In the genomic region with DNA sequence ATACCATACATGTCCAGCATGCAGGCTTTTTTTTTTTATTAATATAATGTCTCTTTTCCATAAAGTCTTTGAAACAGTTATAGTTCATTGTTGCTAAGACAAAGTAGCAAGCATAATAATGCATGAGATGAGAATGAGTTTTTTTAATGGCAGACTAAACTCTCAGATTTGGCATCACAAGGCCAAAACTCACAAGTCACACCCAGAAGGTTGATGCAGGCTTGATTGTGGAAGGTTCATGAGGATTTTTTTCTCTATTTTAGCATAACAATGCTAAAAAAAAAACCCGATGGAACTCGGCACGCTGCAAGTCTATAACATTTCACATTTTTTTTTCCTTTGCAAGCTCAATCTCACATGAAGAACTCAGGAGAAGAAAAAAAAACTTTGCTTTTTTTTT, we compare ENCODE assay signal across 10 cellular contexts. TPM values are rescaled to one million over a fixed set of nuclear protein-coding genes. Genes with fewer than 3 reads are reported as not detected.
DNase-seq lines count a peak whose midpoint lies in the region; ATAC-seq and TF ChIP-seq lines count a peak whose summit lies in the region.
"Had no signal": no experiment of that assay in that cellular context is flagged by ENCODE, and none has a peak within 500 bp of the region (broad histone marks: within the 10 kb centered on the region; RNA-seq: fewer than 3 reads in every experiment).

No MANE protein-coding gene starts in this region.

- H3K4me3 Mint-ChIP-seq in naive thymus-derived CD8-positive, alpha-beta T cell, result peak overlapping the region; percentile 58 to 88 (median 74)

- TF ChIP-seq CTCF in left ventricle myocardium inferior (IDR thresholded peaks at IDR 0.05; ENCODE audit: borderline replicate concordance), result no peak

- H3K27me3 Mint-ChIP-seq in naive thymus-derived CD8-positive, alpha-beta T cell, result peaks cover 19 to 66% (median 39%) of the 10 kb centered on the region in 5 donors

- intact Hi-C loops in left ventricle myocardium inferior (cut with micrococcal nuclease), result loop anchor here (5.0 kb wide), 1 partner anchor 160 kb away; no protein-coding TSS in a partner anchor
- intact Hi-C loops in cardiac septum (cut with DNase I), result no loop called here

- no peaks in the 10 kb centered on the region for H3K9me3 Mint-ChIP-seq in naive thymus-derived CD8-positive, alpha-beta T cell

- H3K36me3 ChIP-seq in left ventricle myocardium inferior (no peaks in the 10 kb centered on the region), duodenal mucosa (ENCODE audit: control insufficient read depth in 1 of 2, insufficient read depth in 2 of 2, low read length in 2 of 2) (peaks cover 0 to 11% of the 10 kb centered on the region in 2 donors), urinary bladder (ENCODE audit: insufficient read depth) (no peaks in the 10 kb centered on the region)

- H3K4me1 Mint-ChIP-seq in naive thymus-derived CD8-positive, alpha-beta T cell, result peaks cover 11 to 42% (median 29%) of the 10 kb centered on the region in 4 donors

- H3K27me3 ChIP-seq in left ventricle myocardium inferior (ENCODE audit: low read depth) (no peaks in the 10 kb centered on the region), duodenal mucosa (ENCODE audit: control insufficient read depth in 1 of 2, insufficient read depth in 2 of 2, low read length in 2 of 2) (no peaks in the 10 kb centered on the region)

- ATAC-seq in naive thymus-derived CD8-positive, alpha-beta T cell, result no peak
- ATAC-seq in HG03520 (IDR thresholded peaks at IDR 0.05; ENCODE audit: unreplicated experiment), result no peak

- no peak for DNase-seq in left ventricle myocardium inferior
- DNase-seq in cardiac septum (ENCODE audit: low spot score), result no peak
- no peak for DNase-seq in naive thymus-derived CD8-positive, alpha-beta T cell
- no peak for DNase-seq in DMS53 (lab: John Stamatoyannopoulos, UW)
- no peak for DNase-seq in retina
- DNase-seq: activated naive CD4-positive, alpha-beta T cell treated with anti-CD3 and anti-CD28 coated beads, Interleukin-2, amount 50 U/mL, for 16 hours; COR-L47 had no signal

- POLR2A ChIA-PET in naive thymus-derived CD8-positive, alpha-beta T cell (lab: Charles Lee), result no interaction called here

- H3K4me1 ChIP-seq in left ventricle myocardium inferior, result peaks cover 57% of the 10 kb centered on the region
- H3K4me1 ChIP-seq in duodenal mucosa (ENCODE audit: control insufficient read depth in 1 of 2, insufficient read depth in 2 of 2, low read length in 2 of 2), result peaks cover 7 to 13% of the 10 kb centered on the region in 2 donors
- no peaks in the 10 kb centered on the region for H3K4me1 ChIP-seq in urinary bladder (ENCODE audit: insufficient read depth)

- 23% methylated on average over 3 of the region's 3 CpGs for WGBS in urinary bladder

- H3K9me3 ChIP-seq in left ventricle myocardium inferior (replicated peaks) (no peaks in the 10 kb centered on the region), duodenal mucosa (ENCODE audit: control insufficient read depth in 1 of 2, low read length in 2 of 2) (no peaks in the 10 kb centered on the region)

- peak overlapping the region in 1 of 10 donors; percentile 35 for H3K27ac Mint-ChIP-seq in naive thymus-derived CD8-positive, alpha-beta T cell

- H3K27ac ChIP-seq in left ventricle myocardium inferior (replicated peaks), result peak overlapping the region; percentile 95
- H3K27ac ChIP-seq in duodenal mucosa (ENCODE audit: low read depth, low read length), result no peak overlapping the region
- H3K27ac ChIP-seq in urinary bladder (ENCODE audit: low read depth), result peak overlapping the region; percentile 16

- peaks cover 0 to 4% (median 3%) of the 10 kb centered on the region in 3 donors for H3K36me3 Mint-ChIP-seq in naive thymus-derived CD8-positive, alpha-beta T cell

- H3K9ac ChIP-seq in duodenal mucosa (ENCODE audit: low read depth in 1 of 2, low read length in 2 of 2), result peak overlapping the region; percentile 92 to 95

- H3K4me3 ChIP-seq in left ventricle myocardium inferior (peak overlapping the region; percentile 79), duodenal mucosa (ENCODE audit: low read depth in 1 of 2, low read length in 2 of 2) (peak overlapping the region; percentile 90 to 93), urinary bladder (ENCODE audit: low read depth, low read length) (peak overlapping the region; percentile 99)

RNA-seq across cellular contexts. Expression of gene MAF, which starts 2.8 kb away (rescaled TPM):
- total RNA-seq in left ventricle myocardium inferior (11.5 TPM), cardiac septum (8.9 TPM), urinary bladder (39.1 TPM)
- 1 to 10 TPM in 1 of 2 experiments, under 1 TPM in 1; 0.74 to 1.0 TPM for total RNA-seq in naive thymus-derived CD8-positive, alpha-beta T cell
- under 1 TPM in 2 of 3 donors, not detected in 1; 0.09 to 0.67 TPM for polyA plus RNA-seq in naive thymus-derived CD8-positive, alpha-beta T cell
- 27.7 TPM for polyA plus RNA-seq in urinary bladder
